ENCODE assay signal across 30 cellular contexts in genomic region chr4:41791557-41791956, GRCh38. TPM values are rescaled to one million over a fixed set of nuclear protein-coding genes. Genes with fewer than 3 reads are reported as not detected.
"Had no signal": no experiment of that assay in that cellular context is flagged by ENCODE, and none has a peak within 500 bp of the region (broad histone marks: within the 10 kb centered on the region; RNA-seq: fewer than 3 reads in every experiment).

No MANE protein-coding gene starts in this region.

- H3K4me2 ChIP-seq: hepatocyte, smooth muscle cell had no signal

- H3K36me3 ChIP-seq: left lung, sigmoid colon, transverse colon, vagina had no signal

- H3K79me2 ChIP-seq: hepatocyte had no signal

- ATAC-seq: activated CD4-positive, alpha-beta T cell treated with anti-CD3 and anti-CD28 coated beads for 36 hours; activated T-cell treated with anti-CD3 and anti-CD28 coated beads, Interleukin-2, amount 50 U/mL, for 4 hours; foreskin keratinocyte; left lung; naive thymus-derived CD4-positive, alpha-beta T cell; stimulated activated naive B cell treated with anti-CD40 and anti-IgM and Interleukin-4, amounts not matched to agents 10 μg/mL and 1 μg/mL and 100 μg/mL, for 72 hours had no signal

- H3K4me1 ChIP-seq: foreskin keratinocyte, left lung, sigmoid colon, transverse colon, vagina had no signal

- H3K9me3 Mint-ChIP-seq: activated B cell treated with CpG ODN at 0.5 μM for 24 hours; activated naive CD8-positive, alpha-beta T cell treated with anti-CD3 and anti-CD28 coated beads for 36 hours; activated T-cell treated with anti-CD3 and anti-CD28 coated beads, Interleukin-2, amount 50 U/mL, for 4 hours; activated T-helper 2 cell treated with anti-CD3 and anti-CD28 coated beads, Interferon-gamma antibody, Interleukin-2, Interleukin-4, amounts not matched to agents 10 μg/mL and 5 μg/mL and 100 μg/mL, durations not matched to agents 14 hours and 24 hours and 36 hours; stimulated activated naive B cell treated with anti-CD40 and anti-IgM and Interleukin-4, amounts not matched to agents 10 μg/mL and 1 μg/mL and 100 μg/mL, for 72 hours had no signal

- H3K4me3 ChIP-seq: hepatocyte, left lung, lung, sigmoid colon, smooth muscle cell, transverse colon, vagina had no signal

- H3K36me3 Mint-ChIP-seq: activated naive CD8-positive, alpha-beta T cell treated with anti-CD3 and anti-CD28 coated beads for 36 hours; naive thymus-derived CD4-positive, alpha-beta T cell; stimulated activated naive B cell treated with anti-CD40 and anti-IgM and Interleukin-4, amounts not matched to agents 10 μg/mL and 1 μg/mL and 100 μg/mL, for 72 hours had no signal

- H3K27ac Mint-ChIP-seq: activated B cell treated with CpG ODN at 0.5 μM for 24 hours; activated CD4-positive, alpha-beta T cell treated with anti-CD3 and anti-CD28 coated beads for 36 hours; activated naive CD8-positive, alpha-beta T cell treated with anti-CD3 and anti-CD28 coated beads for 36 hours; activated T-helper 2 cell treated with anti-CD3 and anti-CD28 coated beads, Interferon-gamma antibody, Interleukin-2, Interleukin-4, amounts not matched to agents 10 μg/mL and 5 μg/mL and 100 μg/mL, durations not matched to agents 14 hours and 24 hours and 36 hours; naive thymus-derived CD4-positive, alpha-beta T cell; stimulated activated naive B cell treated with anti-CD40 and anti-IgM and Interleukin-4, amounts not matched to agents 10 μg/mL and 1 μg/mL and 100 μg/mL, for 72 hours had no signal

- DNase-seq: activated B cell treated with CpG ODN at 0.5 μM for 24 hours; activated CD4-positive, alpha-beta T cell treated with anti-CD3 and anti-CD28 coated beads for 36 hours; activated CD4-positive, alpha-beta T cell treated with anti-CD3 and anti-CD28 coated beads, Interleukin-2, amount 50 U/mL, for 4 hours; activated CD8-positive, alpha-beta memory T cell treated with anti-CD3 and anti-CD28 coated beads for 24 hours; activated CD8-positive, alpha-beta memory T cell treated with anti-CD3 and anti-CD28 coated beads, Interleukin-2, amount 50 U/mL, for 48 hours; activated naive CD4-positive, alpha-beta T cell; activated naive CD8-positive, alpha-beta T cell treated with anti-CD3 and anti-CD28 coated beads for 36 hours; activated T-cell treated with anti-CD3 and anti-CD28 coated beads, Interleukin-2, amount 50 U/mL, for 4 hours; central memory CD4-positive, alpha-beta T cell; dermis blood vessel endothelial cell; effector CD8-positive, alpha-beta T cell; foreskin keratinocyte; kidney glomerular epithelial cell; left lung; naive thymus-derived CD4-positive, alpha-beta T cell; sigmoid colon; stimulated activated CD4-positive, alpha-beta T cell treated with anti-CD3 and anti-CD28 coated beads, Interleukin-15, amount 100 ng/mL, for 24 hours; stimulated activated naive B cell treated with anti-CD40 and anti-IgM and Interleukin-4, amounts not matched to agents 10 μg/mL and 1 μg/mL and 100 μg/mL, for 72 hours; transverse colon had no signal

- H3K4me3 Mint-ChIP-seq: activated B cell treated with CpG ODN at 0.5 μM for 24 hours; activated CD4-positive, alpha-beta T cell treated with anti-CD3 and anti-CD28 coated beads for 36 hours; activated naive CD8-positive, alpha-beta T cell treated with anti-CD3 and anti-CD28 coated beads for 36 hours; activated T-cell treated with anti-CD3 and anti-CD28 coated beads, Interleukin-2, amount 50 U/mL, for 4 hours; naive thymus-derived CD4-positive, alpha-beta T cell; stimulated activated naive B cell treated with anti-CD40 and anti-IgM and Interleukin-4, amounts not matched to agents 10 μg/mL and 1 μg/mL and 100 μg/mL, for 72 hours had no signal

- H3K27me3 ChIP-seq: sigmoid colon, transverse colon, vagina had no signal

- H2AFZ ChIP-seq: hepatocyte had no signal

- H3K4me1 Mint-ChIP-seq: activated B cell treated with CpG ODN at 0.5 μM for 24 hours; activated CD4-positive, alpha-beta T cell treated with anti-CD3 and anti-CD28 coated beads for 36 hours; activated naive CD8-positive, alpha-beta T cell treated with anti-CD3 and anti-CD28 coated beads for 36 hours; stimulated activated naive B cell treated with anti-CD40 and anti-IgM and Interleukin-4, amounts not matched to agents 10 μg/mL and 1 μg/mL and 100 μg/mL, for 72 hours had no signal

- H3K27ac ChIP-seq: foreskin keratinocyte, hepatocyte, left lung, sigmoid colon, transverse colon, vagina had no signal

- H3K9me3 ChIP-seq: left lung, sigmoid colon, transverse colon, vagina had no signal

RNA-seq across cellular contexts. Expression of gene PHOX2B, which starts 43.0 kb away (rescaled TPM):
- total RNA-seq: activated B cell treated with CpG ODN at 0.5 μM for 24 hours; activated CD4-positive, alpha-beta T cell treated with anti-CD3 and anti-CD28 coated beads for 36 hours; activated naive CD8-positive, alpha-beta T cell treated with anti-CD3 and anti-CD28 coated beads for 36 hours; activated T-cell treated with anti-CD3 and anti-CD28 coated beads, Interleukin-2, amount 50 U/mL, for 4 hours; activated T-helper 2 cell treated with anti-CD3 and anti-CD28 coated beads, Interferon-gamma antibody, Interleukin-2, Interleukin-4, amounts not matched to agents 10 μg/mL and 5 μg/mL and 100 μg/mL, durations not matched to agents 14 hours and 24 hours and 36 hours; astrocyte; dermis blood vessel endothelial cell; foreskin keratinocyte; hepatocyte; left lung; lung; naive thymus-derived CD4-positive, alpha-beta T cell; osteoblast; posterior vena cava; renal cortical epithelial cell; temporal lobe had no signal
- polyA plus RNA-seq: esophagus; foreskin keratinocyte; hepatocyte; lung; naive thymus-derived CD4-positive, alpha-beta T cell; smooth muscle cell had no signal
